ENCODE assay signal across 16 cellular contexts in the genomic region with DNA sequence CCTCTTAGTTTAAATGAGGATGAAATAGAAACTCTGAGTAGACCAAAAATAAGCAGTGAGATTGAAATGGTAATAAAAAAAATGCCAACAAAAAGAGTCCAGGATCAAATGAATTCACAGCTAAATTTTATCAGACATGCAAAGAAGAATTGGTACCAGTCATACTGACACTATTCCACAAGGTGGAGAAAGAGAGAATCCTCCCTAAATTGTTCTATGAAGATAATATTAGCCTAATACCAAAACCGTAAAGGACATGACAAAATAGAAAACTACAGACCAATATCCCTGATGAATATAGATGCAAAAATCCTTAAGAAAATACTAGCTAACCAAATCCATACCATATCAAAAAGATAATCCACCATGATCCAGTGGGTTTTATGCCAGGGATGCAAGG.
"Had no signal": no experiment of that assay in that cellular context is flagged by ENCODE, and none has a peak within 500 bp of the region (broad histone marks: within the 10 kb centered on the region; RNA-seq: fewer than 3 reads in every experiment).

No MANE protein-coding gene starts in this region.

- H3K9me3 Mint-ChIP-seq: activated CD8-positive, alpha-beta T cell treated with anti-CD3 and anti-CD28 coated beads for 36 hours; activated T-cell treated with anti-CD3 and anti-CD28 coated beads, Interleukin-2, amount 50 U/mL, for 4 hours had no signal

- ATAC-seq: activated CD8-positive, alpha-beta T cell treated with anti-CD3 and anti-CD28 coated beads for 36 hours; activated T-cell treated with anti-CD3 and anti-CD28 coated beads, Interleukin-2, amount 50 U/mL, for 4 hours; natural killer cell treated with Interleukin-12 subunit alpha and Interleukin-12 subunit beta and Interleukin-15 and Interleukin-18, amount 100 ng/mL, for 72 hours; stimulated activated naive B cell treated with anti-CD40 and anti-IgM and Interleukin-4, amounts not matched to agents 10 μg/mL and 1 μg/mL and 100 μg/mL, for 72 hours had no signal

- H3K4me3 ChIP-seq: esophagus squamous epithelium, right atrium auricular region, thyroid gland, vagina had no signal

- H3K36me3 Mint-ChIP-seq: immature natural killer cell; natural killer cell treated with Interleukin-12 subunit alpha and Interleukin-12 subunit beta and Interleukin-15 and Interleukin-18, amount 100 ng/mL, for 72 hours; stimulated activated naive B cell treated with anti-CD40 and anti-IgM and Interleukin-4, amounts not matched to agents 10 μg/mL and 1 μg/mL and 100 μg/mL, for 72 hours had no signal

- H3K27ac ChIP-seq: esophagus squamous epithelium, right atrium auricular region, thyroid gland, vagina had no signal

- H3K9me3 ChIP-seq: esophagus squamous epithelium, right atrium auricular region, thyroid gland, vagina had no signal

- H3K36me3 ChIP-seq: esophagus squamous epithelium, right atrium auricular region, thyroid gland, vagina had no signal

- H3K27me3 Mint-ChIP-seq: activated CD8-positive, alpha-beta T cell treated with anti-CD3 and anti-CD28 coated beads for 36 hours; natural killer cell treated with Interleukin-12 subunit alpha and Interleukin-12 subunit beta and Interleukin-15 and Interleukin-18, amount 100 ng/mL, for 72 hours; progenitor cell of endocrine pancreas; stimulated activated naive B cell treated with anti-CD40 and anti-IgM and Interleukin-4, amounts not matched to agents 10 μg/mL and 1 μg/mL and 100 μg/mL, for 72 hours had no signal

- H3K4me1 ChIP-seq: esophagus squamous epithelium, right atrium auricular region, thyroid gland, vagina had no signal

- FAIRE-seq: endometrium had no signal

- DNase-seq: activated CD4-positive, alpha-beta T cell treated with anti-CD3 and anti-CD28 coated beads for 4 hours; activated CD8-positive, alpha-beta T cell treated with anti-CD3 and anti-CD28 coated beads for 36 hours; activated effector memory CD4-positive, alpha-beta T cell treated with Interleukin-2 at 50 U/mL for 16 hours; activated naive CD4-positive, alpha-beta T cell treated with anti-CD3 and anti-CD28 coated beads, Interleukin-2, amount 50 U/mL, for 16 hours; activated T-cell treated with anti-CD3 and anti-CD28 coated beads, Interleukin-2, amount 50 U/mL, for 4 hours; esophagus squamous epithelium; immature natural killer cell; nucleus accumbens; stimulated activated CD4-positive, alpha-beta T cell treated with anti-CD3 and anti-CD28 coated beads, Interleukin-4, amount 100 ng/mL, for 1 hour; stimulated activated naive B cell treated with anti-CD40 and anti-IgM and Interleukin-4, amounts not matched to agents 10 μg/mL and 1 μg/mL and 100 μg/mL, for 72 hours; thyroid gland had no signal

- H3K27me3 ChIP-seq: esophagus squamous epithelium, right atrium auricular region, thyroid gland, vagina had no signal

- H3K4me3 Mint-ChIP-seq: activated CD8-positive, alpha-beta T cell treated with anti-CD3 and anti-CD28 coated beads for 36 hours; activated T-cell treated with anti-CD3 and anti-CD28 coated beads, Interleukin-2, amount 50 U/mL, for 4 hours; immature natural killer cell; natural killer cell treated with Interleukin-12 subunit alpha and Interleukin-12 subunit beta and Interleukin-15 and Interleukin-18, amount 100 ng/mL, for 72 hours; stimulated activated naive B cell treated with anti-CD40 and anti-IgM and Interleukin-4, amounts not matched to agents 10 μg/mL and 1 μg/mL and 100 μg/mL, for 72 hours had no signal

- H3K4me1 Mint-ChIP-seq: immature natural killer cell; stimulated activated naive B cell treated with anti-CD40 and anti-IgM and Interleukin-4, amounts not matched to agents 10 μg/mL and 1 μg/mL and 100 μg/mL, for 72 hours had no signal

- H3K27ac Mint-ChIP-seq: activated CD8-positive, alpha-beta T cell treated with anti-CD3 and anti-CD28 coated beads for 36 hours; immature natural killer cell; natural killer cell treated with Interleukin-12 subunit alpha and Interleukin-12 subunit beta and Interleukin-15 and Interleukin-18, amount 100 ng/mL, for 72 hours; progenitor cell of endocrine pancreas; stimulated activated naive B cell treated with anti-CD40 and anti-IgM and Interleukin-4, amounts not matched to agents 10 μg/mL and 1 μg/mL and 100 μg/mL, for 72 hours had no signal
